Comparison of ENCODE assay signal across 10 cellular contexts in genomic region chr12:89960607-89961394, GRCh38.
DNase-seq lines count a peak whose midpoint lies in the region; ATAC-seq and TF ChIP-seq lines count a peak whose summit lies in the region.
"Had no signal": no experiment of that assay in that cellular context is flagged by ENCODE, and none has a peak within 500 bp of the region (broad histone marks: within the 10 kb centered on the region; RNA-seq: fewer than 3 reads in every experiment).

No MANE protein-coding gene starts in this region.

- no peaks in the 10 kb centered on the region for H3K36me3 ChIP-seq in breast epithelium
- no peaks in the 10 kb centered on the region for H3K36me3 ChIP-seq in brain microvascular endothelial cell (replicated peaks)
- no peaks in the 10 kb centered on the region for H3K36me3 ChIP-seq in Caco-2 (ENCODE audit: control insufficient read depth, insufficient read depth, low read length)

- peaks cover 17% of the 10 kb centered on the region for H3K4me1 Mint-ChIP-seq in MCF 10A (ENCODE audit: insufficient read depth, unreplicated experiment)
- H3K4me1 Mint-ChIP-seq in immature natural killer cell = peaks cover 2 to 6% of the 10 kb centered on the region in 2 donors
- peaks cover 6% of the 10 kb centered on the region for H3K4me1 Mint-ChIP-seq in Caco-2 (ENCODE audit: low read depth, unreplicated experiment)

- H3K27me3 Mint-ChIP-seq in MCF 10A (ENCODE audit: insufficient read depth, unreplicated experiment) (no peaks in the 10 kb centered on the region), immature natural killer cell (ENCODE audit: low read depth in 3 of 3) (peaks cover 1 to 9% (median 4%) of the 10 kb centered on the region in 3 donors), Caco-2 (ENCODE audit: insufficient read depth, unreplicated experiment) (no peaks in the 10 kb centered on the region)

- H3K27ac Mint-ChIP-seq in MCF 10A (ENCODE audit: low read depth, unreplicated experiment) (no peak overlapping the region), immature natural killer cell (no peak overlapping the region), Caco-2 (ENCODE audit: unreplicated experiment) (no peak overlapping the region)

- TF ChIP-seq CTCF in MCF 10A (IDR thresholded peaks at IDR 0.05; ENCODE audit: unreplicated experiment) (no peak), breast epithelium (IDR thresholded peaks at IDR 0.05) (no peak), brain microvascular endothelial cell (IDR thresholded peaks at IDR 0.05; ENCODE audit: low read depth, low read length, missing control alignments) (no peak), Caco-2 (IDR thresholded peaks at IDR 0.05; ENCODE audit: insufficient read depth in 1 of 2, low read depth in 1 of 2, low read length in 1 of 2, severe bottlenecking in 1 of 2, unreplicated experiment in 1 of 2) (no peak)

- H3K4me3 ChIP-seq in breast epithelium (no peak overlapping the region), brain microvascular endothelial cell (ENCODE audit: low read depth, low read length) (no peak overlapping the region), Caco-2 (ENCODE audit: low read depth, low read length) (no peak overlapping the region)

- H3K27me3 ChIP-seq in breast epithelium = no peaks in the 10 kb centered on the region
- H3K27me3 ChIP-seq in brain microvascular endothelial cell (replicated peaks) = no peaks in the 10 kb centered on the region
- H3K27me3 ChIP-seq in Caco-2 (replicated peaks; ENCODE audit: control insufficient read depth, insufficient read depth, low read length) = no peaks in the 10 kb centered on the region

- peak; percentile 21 for ATAC-seq in HG03025 (IDR thresholded peaks at IDR 0.05; ENCODE audit: low FRiP score, unreplicated experiment)

- TF ChIP-seq POLR2A in breast epithelium (IDR thresholded peaks at IDR 0.05) = no peak

- CTCF ChIA-PET in MCF 10A (lab: Yijun Ruan, JAX) (interaction anchor here (0.6 to 1.1 kb wide), 6 partner anchors 10 to 1209 kb away, joined by 3 to 4 read pairs (median 3); no protein-coding TSS in a partner anchor), Caco-2 (lab: Charles Lee) (interaction anchor here (0.6 kb wide), 1 partner anchor 29 kb away, joined by 3 read pairs; no protein-coding TSS in a partner anchor)

- no peak overlapping the region for H3K4me3 Mint-ChIP-seq in MCF 10A (ENCODE audit: unreplicated experiment)
- H3K4me3 Mint-ChIP-seq in immature natural killer cell = no peak overlapping the region
- no peak overlapping the region for H3K4me3 Mint-ChIP-seq in Caco-2 (ENCODE audit: unreplicated experiment)

- no peaks in the 10 kb centered on the region for H3K9me3 ChIP-seq in breast epithelium
- H3K9me3 ChIP-seq in Caco-2 = no peaks in the 10 kb centered on the region

- H3K9me3 Mint-ChIP-seq in MCF 10A (ENCODE audit: unreplicated experiment) = peaks cover 7% of the 10 kb centered on the region
- no peaks in the 10 kb centered on the region for H3K9me3 Mint-ChIP-seq in immature natural killer cell
- no peaks in the 10 kb centered on the region for H3K9me3 Mint-ChIP-seq in Caco-2 (ENCODE audit: unreplicated experiment)
- H3K9me3 Mint-ChIP-seq: CD8-positive, alpha-beta memory T cell had no signal

- DNase-seq in MCF 10A (ENCODE audit: unreplicated experiment) (peak; percentile 75), breast epithelium (ENCODE audit: low spot score in 2 of 2) (no peak), brain microvascular endothelial cell (peak; percentile 31), immature natural killer cell (no peak), SIG-M5 (lab: John Stamatoyannopoulos, UW) (no peak), Caco-2 (no peak), DMS53 (lab: John Stamatoyannopoulos, UW) (no peak)
- DNase-seq: NCI-H526 had no signal

- no peak overlapping the region for H3K27ac ChIP-seq in breast epithelium
- no peak overlapping the region for H3K27ac ChIP-seq in brain microvascular endothelial cell

- no peaks in the 10 kb centered on the region for H3K36me3 Mint-ChIP-seq in MCF 10A (ENCODE audit: insufficient read depth, unreplicated experiment)
- no peaks in the 10 kb centered on the region for H3K36me3 Mint-ChIP-seq in immature natural killer cell
- H3K36me3 Mint-ChIP-seq in Caco-2 (ENCODE audit: insufficient read depth, unreplicated experiment) = no peaks in the 10 kb centered on the region

- in situ Hi-C loops in brain microvascular endothelial cell (cut with HindIII; ENCODE audit: low pct_ligation_motif_present, low sequenced_read_pairs) = no loop called here

- intact Hi-C loops in MCF 10A (cut with micrococcal nuclease) = no loop called here
- intact Hi-C loops in breast epithelium (cut with DNase I; ENCODE audit: low total_unique reads) = no loop called here
- intact Hi-C loops in Caco-2 (cut with micrococcal nuclease; ENCODE audit: unreplicated experiment) = loop anchor here (5.0 kb wide), 1 partner anchor 254 kb away; the partner anchor contains the start of gene ATP2B1

- no peaks in the 10 kb centered on the region for H3K4me1 ChIP-seq in breast epithelium
- H3K4me1 ChIP-seq in Caco-2 = no peaks in the 10 kb centered on the region

- BruUV-seq in MCF 10A (replicated peaks; lab: Mats Ljungman, UMichigan) (no TSS peak), Caco-2 (replicated peaks; lab: Mats Ljungman, UMichigan) (no TSS peak)

- POLR2A ChIA-PET in MCF 10A (lab: Yijun Ruan, JAX) = interaction anchor here (1.3 to 1.8 kb wide), 2 partner anchors 10 to 252 kb away, joined by 5 to 7 read pairs; partner anchors contain the start of gene ATP2B1
- POLR2A ChIA-PET in Caco-2 (lab: Charles Lee) = no interaction called here

Comparison
In these comparisons a context has a peak if more than half of its experiments do, and no peak if none do; other contexts are left out.
1. DNase-seq: peak in MCF 10A (single experiment) and brain microvascular endothelial cell (single experiment); none in breast epithelium (0 of 2), immature natural killer cell (0 of 3), SIG-M5 (single experiment), Caco-2 (0 of 2) and DMS53 (single experiment).